In the genomic region with DNA sequence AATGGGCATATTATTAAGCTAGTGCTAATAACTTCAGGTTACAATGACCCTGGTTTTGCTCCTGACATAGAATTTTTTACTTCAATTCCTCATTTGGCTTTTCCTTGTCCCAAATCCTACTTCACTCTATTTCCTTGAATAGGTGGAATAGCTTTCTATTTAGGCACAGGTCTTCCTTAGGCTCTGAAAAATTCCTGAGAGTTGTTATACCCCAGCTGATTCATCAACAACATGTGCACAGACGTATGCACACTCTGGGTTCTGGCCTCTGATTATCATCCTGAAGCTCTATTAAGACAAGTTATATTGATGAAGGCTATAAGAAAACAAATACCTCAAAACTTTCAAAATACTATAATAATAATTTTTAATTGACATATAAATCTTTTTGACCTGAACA, we compare ENCODE assay signal across 2 cellular contexts.
TF ChIP-seq lines count a peak whose summit lies in the region.

No MANE protein-coding gene starts in this region.

TF ChIP-seq in IMR-90, 13 proteins besides CTCF, POLR2A, EP300 and RAD21 (continued from another document):
- no peak for TF ChIP-seq CEBPB (IDR thresholded peaks at IDR 0.05; ENCODE audit: low read depth, low read length)
- TF ChIP-seq SMC3 (IDR thresholded peaks at IDR 0.05; ENCODE audit: low read depth, low read length) = no peak
- TF ChIP-seq, protein P1, sequence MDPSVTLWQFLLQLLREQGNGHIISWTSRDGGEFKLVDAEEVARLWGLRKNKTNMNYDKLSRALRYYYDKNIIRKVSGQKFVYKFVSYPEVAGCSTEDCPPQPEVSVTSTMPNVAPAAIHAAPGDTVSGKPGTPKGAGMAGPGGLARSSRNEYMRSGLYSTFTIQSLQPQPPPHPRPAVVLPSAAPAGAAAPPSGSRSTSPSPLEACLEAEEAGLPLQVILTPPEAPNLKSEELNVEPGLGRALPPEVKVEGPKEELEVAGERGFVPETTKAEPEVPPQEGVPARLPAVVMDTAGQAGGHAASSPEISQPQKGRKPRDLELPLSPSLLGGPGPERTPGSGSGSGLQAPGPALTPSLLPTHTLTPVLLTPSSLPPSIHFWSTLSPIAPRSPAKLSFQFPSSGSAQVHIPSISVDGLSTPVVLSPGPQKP (IDR thresholded peaks at IDR 0.05; ENCODE audit: borderline replicate concordance, low read depth, low read length) = no peak
- no peak for TF ChIP-seq RFX5 (IDR thresholded peaks at IDR 0.05; ENCODE audit: low read depth, low read length)
- TF ChIP-seq RCOR1 (IDR thresholded peaks at IDR 0.05; ENCODE audit: insufficient replicate concordance, low read length) = no peak
- no peak for TF ChIP-seq NFE2L2 (IDR thresholded peaks at IDR 0.05; ENCODE audit: low read depth, low read length)
- TF ChIP-seq BHLHE40 (IDR thresholded peaks at IDR 0.05; ENCODE audit: low read depth, low read length) = no peak
- TF ChIP-seq MAFK (IDR thresholded peaks at IDR 0.05; ENCODE audit: low read depth, low read length) = no peak
- TF ChIP-seq FOS (IDR thresholded peaks at IDR 0.05; ENCODE audit: low read depth, low read length) = no peak
- no peak for TF ChIP-seq MXI1 (IDR thresholded peaks at IDR 0.05; ENCODE audit: borderline replicate concordance, low read depth, low read length)
- no peak for TF ChIP-seq CHD1 (IDR thresholded peaks at IDR 0.05; ENCODE audit: low read depth, low read length)
- no peak for TF ChIP-seq MAZ (IDR thresholded peaks at IDR 0.05; ENCODE audit: borderline replicate concordance, low read depth, low read length)

TF ChIP-seq in SK-N-SH, 30 proteins besides CTCF, POLR2A, EP300 and RAD21 (continued from another document):
- TF ChIP-seq, protein P2, sequence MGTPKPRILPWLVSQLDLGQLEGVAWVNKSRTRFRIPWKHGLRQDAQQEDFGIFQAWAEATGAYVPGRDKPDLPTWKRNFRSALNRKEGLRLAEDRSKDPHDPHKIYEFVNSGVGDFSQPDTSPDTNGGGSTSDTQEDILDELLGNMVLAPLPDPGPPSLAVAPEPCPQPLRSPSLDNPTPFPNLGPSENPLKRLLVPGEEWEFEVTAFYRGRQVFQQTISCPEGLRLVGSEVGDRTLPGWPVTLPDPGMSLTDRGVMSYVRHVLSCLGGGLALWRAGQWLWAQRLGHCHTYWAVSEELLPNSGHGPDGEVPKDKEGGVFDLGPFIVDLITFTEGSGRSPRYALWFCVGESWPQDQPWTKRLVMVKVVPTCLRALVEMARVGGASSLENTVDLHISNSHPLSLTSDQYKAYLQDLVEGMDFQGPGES (IDR thresholded peaks at IDR 0.05; ENCODE audit: low read depth, low read length) = no peak
- TF ChIP-seq ELF1 (IDR thresholded peaks at IDR 0.05) (no peak), YY1 (IDR thresholded peaks at IDR 0.05; ENCODE audit: low read depth) (no peak), FOXM1 (IDR thresholded peaks at IDR 0.05; ENCODE audit: low read depth) (no peak), RCOR1 (IDR thresholded peaks at IDR 0.05; ENCODE audit: low read length) (no peak), MEF2A (IDR thresholded peaks at IDR 0.05; ENCODE audit: borderline replicate concordance, low read depth) (no peak), RFX5 (IDR thresholded peaks at IDR 0.05; ENCODE audit: low read length) (no peak), MXI1 (IDR thresholded peaks at IDR 0.05; ENCODE audit: low read depth, low read length) (no peak), POLR2AphosphoS5 (IDR thresholded peaks at IDR 0.05; ENCODE audit: low read depth, low read length) (no peak), TEAD4 (IDR thresholded peaks at IDR 0.05; ENCODE audit: borderline replicate concordance, insufficient read depth) (no peak), RXRA (IDR thresholded peaks at IDR 0.05; ENCODE audit: borderline replicate concordance, low read depth) (no peak), FOSL2 (IDR thresholded peaks at IDR 0.05; ENCODE audit: borderline replicate concordance, low read depth) (no peak)
- TF ChIP-seq, protein P3, sequence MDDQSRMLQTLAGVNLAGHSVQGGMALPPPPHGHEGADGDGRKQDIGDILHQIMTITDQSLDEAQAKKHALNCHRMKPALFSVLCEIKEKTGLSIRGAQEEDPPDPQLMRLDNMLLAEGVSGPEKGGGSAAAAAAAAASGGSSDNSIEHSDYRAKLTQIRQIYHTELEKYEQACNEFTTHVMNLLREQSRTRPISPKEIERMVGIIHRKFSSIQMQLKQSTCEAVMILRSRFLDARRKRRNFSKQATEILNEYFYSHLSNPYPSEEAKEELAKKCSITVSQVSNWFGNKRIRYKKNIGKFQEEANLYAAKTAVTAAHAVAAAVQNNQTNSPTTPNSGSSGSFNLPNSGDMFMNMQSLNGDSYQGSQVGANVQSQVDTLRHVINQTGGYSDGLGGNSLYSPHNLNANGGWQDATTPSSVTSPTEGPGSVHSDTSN (IDR thresholded peaks at IDR 0.05) = no peak
- TF ChIP-seq, protein P4, sequence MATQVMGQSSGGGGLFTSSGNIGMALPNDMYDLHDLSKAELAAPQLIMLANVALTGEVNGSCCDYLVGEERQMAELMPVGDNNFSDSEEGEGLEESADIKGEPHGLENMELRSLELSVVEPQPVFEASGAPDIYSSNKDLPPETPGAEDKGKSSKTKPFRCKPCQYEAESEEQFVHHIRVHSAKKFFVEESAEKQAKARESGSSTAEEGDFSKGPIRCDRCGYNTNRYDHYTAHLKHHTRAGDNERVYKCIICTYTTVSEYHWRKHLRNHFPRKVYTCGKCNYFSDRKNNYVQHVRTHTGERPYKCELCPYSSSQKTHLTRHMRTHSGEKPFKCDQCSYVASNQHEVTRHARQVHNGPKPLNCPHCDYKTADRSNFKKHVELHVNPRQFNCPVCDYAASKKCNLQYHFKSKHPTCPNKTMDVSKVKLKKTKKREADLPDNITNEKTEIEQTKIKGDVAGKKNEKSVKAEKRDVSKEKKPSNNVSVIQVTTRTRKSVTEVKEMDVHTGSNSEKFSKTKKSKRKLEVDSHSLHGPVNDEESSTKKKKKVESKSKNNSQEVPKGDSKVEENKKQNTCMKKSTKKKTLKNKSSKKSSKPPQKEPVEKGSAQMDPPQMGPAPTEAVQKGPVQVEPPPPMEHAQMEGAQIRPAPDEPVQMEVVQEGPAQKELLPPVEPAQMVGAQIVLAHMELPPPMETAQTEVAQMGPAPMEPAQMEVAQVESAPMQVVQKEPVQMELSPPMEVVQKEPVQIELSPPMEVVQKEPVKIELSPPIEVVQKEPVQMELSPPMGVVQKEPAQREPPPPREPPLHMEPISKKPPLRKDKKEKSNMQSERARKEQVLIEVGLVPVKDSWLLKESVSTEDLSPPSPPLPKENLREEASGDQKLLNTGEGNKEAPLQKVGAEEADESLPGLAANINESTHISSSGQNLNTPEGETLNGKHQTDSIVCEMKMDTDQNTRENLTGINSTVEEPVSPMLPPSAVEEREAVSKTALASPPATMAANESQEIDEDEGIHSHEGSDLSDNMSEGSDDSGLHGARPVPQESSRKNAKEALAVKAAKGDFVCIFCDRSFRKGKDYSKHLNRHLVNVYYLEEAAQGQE (IDR thresholded peaks at IDR 0.05; ENCODE audit: low read depth, low read length) = no peak
- TF ChIP-seq, protein P5, sequence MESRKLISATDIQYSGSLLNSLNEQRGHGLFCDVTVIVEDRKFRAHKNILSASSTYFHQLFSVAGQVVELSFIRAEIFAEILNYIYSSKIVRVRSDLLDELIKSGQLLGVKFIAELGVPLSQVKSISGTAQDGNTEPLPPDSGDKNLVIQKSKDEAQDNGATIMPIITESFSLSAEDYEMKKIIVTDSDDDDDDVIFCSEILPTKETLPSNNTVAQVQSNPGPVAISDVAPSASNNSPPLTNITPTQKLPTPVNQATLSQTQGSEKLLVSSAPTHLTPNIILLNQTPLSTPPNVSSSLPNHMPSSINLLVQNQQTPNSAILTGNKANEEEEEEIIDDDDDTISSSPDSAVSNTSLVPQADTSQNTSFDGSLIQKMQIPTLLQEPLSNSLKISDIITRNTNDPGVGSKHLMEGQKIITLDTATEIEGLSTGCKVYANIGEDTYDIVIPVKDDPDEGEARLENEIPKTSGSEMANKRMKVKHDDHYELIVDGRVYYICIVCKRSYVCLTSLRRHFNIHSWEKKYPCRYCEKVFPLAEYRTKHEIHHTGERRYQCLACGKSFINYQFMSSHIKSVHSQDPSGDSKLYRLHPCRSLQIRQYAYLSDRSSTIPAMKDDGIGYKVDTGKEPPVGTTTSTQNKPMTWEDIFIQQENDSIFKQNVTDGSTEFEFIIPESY (IDR thresholded peaks at IDR 0.05; ENCODE audit: borderline replicate concordance, low read depth) = no peak
- TF ChIP-seq, protein P6, sequence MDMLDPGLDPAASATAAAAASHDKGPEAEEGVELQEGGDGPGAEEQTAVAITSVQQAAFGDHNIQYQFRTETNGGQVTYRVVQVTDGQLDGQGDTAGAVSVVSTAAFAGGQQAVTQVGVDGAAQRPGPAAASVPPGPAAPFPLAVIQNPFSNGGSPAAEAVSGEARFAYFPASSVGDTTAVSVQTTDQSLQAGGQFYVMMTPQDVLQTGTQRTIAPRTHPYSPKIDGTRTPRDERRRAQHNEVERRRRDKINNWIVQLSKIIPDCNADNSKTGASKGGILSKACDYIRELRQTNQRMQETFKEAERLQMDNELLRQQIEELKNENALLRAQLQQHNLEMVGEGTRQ (IDR thresholded peaks at IDR 0.05; ENCODE audit: borderline replicate concordance, low read depth, low read length) = no peak
- TF ChIP-seq, protein P7, sequence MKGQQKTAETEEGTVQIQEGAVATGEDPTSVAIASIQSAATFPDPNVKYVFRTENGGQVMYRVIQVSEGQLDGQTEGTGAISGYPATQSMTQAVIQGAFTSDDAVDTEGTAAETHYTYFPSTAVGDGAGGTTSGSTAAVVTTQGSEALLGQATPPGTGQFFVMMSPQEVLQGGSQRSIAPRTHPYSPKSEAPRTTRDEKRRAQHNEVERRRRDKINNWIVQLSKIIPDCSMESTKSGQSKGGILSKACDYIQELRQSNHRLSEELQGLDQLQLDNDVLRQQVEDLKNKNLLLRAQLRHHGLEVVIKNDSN (IDR thresholded peaks at IDR 0.05; ENCODE audit: borderline replicate concordance, low read depth) = no peak
TF ChIP-seq in SK-N-SH: peak in this region for 0.
